ENCODE assay signal across 9 cellular contexts in genomic region chr9:19232830-19233194, GRCh38. TPM values are rescaled to one million over a fixed set of nuclear protein-coding genes. Genes with fewer than 3 reads are reported as not detected.
DNase-seq lines count a peak whose midpoint lies in the region; ATAC-seq and TF ChIP-seq lines count a peak whose summit lies in the region.
"Had no signal": no experiment of that assay in that cellular context is flagged by ENCODE, and none has a peak within 500 bp of the region (broad histone marks: within the 10 kb centered on the region; RNA-seq: fewer than 3 reads in every experiment).

No MANE protein-coding gene starts in this region.

- H3K27me3 ChIP-seq in uterus (no peaks in the 10 kb centered on the region), testis (no peaks in the 10 kb centered on the region), H7 (ENCODE audit: control insufficient read depth, insufficient read depth, low read length) (no peaks in the 10 kb centered on the region)

- intact Hi-C loops in uterus (cut with DNase I; ENCODE audit: low total_unique reads): no loop called here
- intact Hi-C loops in testis (cut with DNase I; ENCODE audit: low total_unique reads): loop anchor here (5.0 kb wide), 1 partner anchor 144 kb away; no protein-coding TSS in a partner anchor
- intact Hi-C loops in natural killer cell (cut with micrococcal nuclease): loop anchor here (5.0 kb wide), 1 partner anchor 186 kb away; the partner anchor contains the start of gene RRAGA

- H3K9me3 Mint-ChIP-seq in natural killer cell: no peaks in the 10 kb centered on the region
- H3K9me3 Mint-ChIP-seq: brain had no signal

- H3K9me3 ChIP-seq in uterus (no peaks in the 10 kb centered on the region), testis (no peaks in the 10 kb centered on the region)

- DNase-seq in A172 (ENCODE audit: low spot score) (peak; percentile 13), NCI-H69 (lab: John Stamatoyannopoulos, UW) (peak; percentile 67), fibroblast of the conjunctiva (ENCODE audit: low read depth) (peak; percentile 47), uterus (no peak), testis (no peak), H7 (no peak), natural killer cell (no peak)

- TF ChIP-seq CTCF in uterus (IDR thresholded peaks at IDR 0.05) (peak in 1 of 4 experiments; percentile 11), testis (IDR thresholded peaks at IDR 0.05) (no peak), natural killer cell (IDR thresholded peaks at IDR 0.05) (no peak)

- no peaks in the 10 kb centered on the region for H3K4me1 ChIP-seq in uterus
- H3K4me1 ChIP-seq in testis: peaks cover 10% of the 10 kb centered on the region

- no peak overlapping the region for H3K4me3 Mint-ChIP-seq in natural killer cell

- H3K27me3 Mint-ChIP-seq in natural killer cell (ENCODE audit: low read depth in 2 of 2): no peaks in the 10 kb centered on the region

- 6 to 8% methylated on average over 1 of the region's 1 CpG for WGBS in testis, 2 donors

- TF ChIP-seq POLR2A in uterus (IDR thresholded peaks at IDR 0.05): no peak
- TF ChIP-seq POLR2A in testis (IDR thresholded peaks at IDR 0.05): no peak

- no peak overlapping the region for H3K27ac Mint-ChIP-seq in natural killer cell
- H3K27ac Mint-ChIP-seq: brain had no signal

- H3K4me1 Mint-ChIP-seq in natural killer cell: peaks cover 18 to 26% of the 10 kb centered on the region in 2 donors

- peak; percentile 24 for ATAC-seq in GM18867 (IDR thresholded peaks at IDR 0.05; ENCODE audit: unreplicated experiment)
- ATAC-seq in natural killer cell: no peak

- H3K36me3 ChIP-seq in uterus (no peaks in the 10 kb centered on the region), testis (ENCODE audit: low read depth, missing control alignments) (no peaks in the 10 kb centered on the region), H7 (replicated peaks; ENCODE audit: control insufficient read depth, insufficient read depth, low read length) (no peaks in the 10 kb centered on the region)

- H3K36me3 Mint-ChIP-seq in natural killer cell: no peaks in the 10 kb centered on the region

- H3K4me3 ChIP-seq in uterus: peak overlapping the region; percentile 62 to 91
- H3K4me3 ChIP-seq in testis: peak overlapping the region in 1 of 2 donors; percentile 97
- H3K4me3 ChIP-seq in H7 (ENCODE audit: insufficient read depth, low read depth, low read length): no peak overlapping the region

- H3K27ac ChIP-seq in uterus (peak overlapping the region; percentile 95 to 96), testis (peak overlapping the region in 1 of 2 donors; percentile 99)

RNA-seq across cellular contexts. Expression of gene DENND4C, which starts 2.3 kb away (rescaled TPM):
- 29.6 and 40.0 TPM in 2 replicates for total RNA-seq in A172 (2014; rRNA removed; shearing (Covaris generic))
- total RNA-seq in uterus (100 to 1,000 TPM; 101 to 161 (median 133) TPM), testis (100 to 1,000 TPM; 126 to 136 TPM), natural killer cell (100 to 1,000 TPM in 2 of 3 donors, 10 to 100 TPM in 1; 82.6 to 115 (median 100) TPM)
- 28.8 TPM for polyA plus RNA-seq in testis (ENCODE audit: insufficient read depth, low read depth, low replicate concordance)
- 21.4 and 35.7 TPM in 2 replicates for total RNA-seq in H7 (2014; rRNA removed; shearing (Covaris generic))

Comparison
In these comparisons a context has a peak if more than half of its experiments do, and no peak if none do; other contexts are left out.
1. DNase-seq: peak in A172 (single experiment), NCI-H69 (single experiment) and fibroblast of the conjunctiva (single experiment); none in uterus (0 of 2), testis (single experiment), H7 (single experiment) and natural killer cell (single experiment).